9 cellular contexts compared by ENCODE assay signal in the genomic region with DNA sequence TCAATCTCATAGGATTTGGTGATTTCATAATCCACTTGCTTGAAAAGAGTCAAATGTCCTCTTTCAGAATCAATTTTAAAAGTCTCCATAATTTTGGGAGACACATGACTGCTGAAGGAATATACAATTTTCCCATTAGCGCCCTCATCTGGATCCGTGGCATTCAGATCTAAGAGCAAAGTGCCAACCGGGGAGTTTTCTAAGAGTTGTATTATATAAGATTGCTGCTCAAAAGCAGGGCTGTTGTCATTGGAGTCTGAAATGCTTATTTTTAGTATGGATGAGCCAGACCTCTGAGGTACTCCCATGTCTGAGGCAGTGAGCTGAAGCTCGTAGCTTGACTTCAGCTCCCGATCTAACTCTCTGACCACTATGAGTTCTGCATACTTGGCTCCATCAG. TPM values are rescaled to one million over a fixed set of nuclear protein-coding genes. Genes with fewer than 3 reads are reported as not detected.
A peak's percentile ranks its signal among the peaks of the same experiment; 100 is the strongest.
DNase-seq lines count a peak whose midpoint lies in the region; ATAC-seq and TF ChIP-seq lines count a peak whose summit lies in the region.
"Had no signal": no experiment of that assay in that cellular context is flagged by ENCODE, and none has a peak within 500 bp of the region (broad histone marks: within the 10 kb centered on the region; RNA-seq: fewer than 3 reads in every experiment).

No MANE protein-coding gene starts in this region.

- no peak overlapping the region for H3K27ac Mint-ChIP-seq in mesothelial cell of epicardium
- H3K27ac Mint-ChIP-seq in CD4-positive, alpha-beta T cell = no peak overlapping the region

- H3K4me3 ChIP-seq in AG09309 (ENCODE audit: control insufficient read depth, low read depth, low read length) = peak overlapping the region; percentile 66
- H3K4me3 ChIP-seq in fibroblast of villous mesenchyme (ENCODE audit: low read depth, low read length) = peak overlapping the region; percentile 76
- H3K4me3 ChIP-seq in osteoblast (ENCODE audit: insufficient read depth, low read length) = peak overlapping the region; percentile 77
- H3K4me3 ChIP-seq: K562 had no signal

- no peaks in the 10 kb centered on the region for H3K27me3 ChIP-seq in osteoblast (ENCODE audit: insufficient read depth, low read length)
- H3K27me3 ChIP-seq in CD4-positive, alpha-beta T cell (ENCODE audit: control insufficient read depth, insufficient read depth, low read length) = no peaks in the 10 kb centered on the region

- peaks cover 29% of the 10 kb centered on the region for H3K36me3 Mint-ChIP-seq in mesothelial cell of epicardium
- H3K36me3 Mint-ChIP-seq in CD4-positive, alpha-beta T cell (ENCODE audit: low read depth) = no peaks in the 10 kb centered on the region

- ATAC-seq in HG02970 (IDR thresholded peaks at IDR 0.05; ENCODE audit: low FRiP score, unreplicated experiment) = no peak
- ATAC-seq in CD4-positive, alpha-beta T cell (ENCODE audit: poor library complexity) = no peak
- ATAC-seq: K562 had no signal

- intact Hi-C loops in CD4-positive, alpha-beta T cell (cut with DNase I, micrococcal nuclease) = no loop called here

- CTCF ChIA-PET in CD4-positive, alpha-beta T cell (lab: Charles Lee) = no interaction called here

- peaks cover 59% of the 10 kb centered on the region for H3K79me2 ChIP-seq in osteoblast (ENCODE audit: insufficient read depth, low read length)

- H3K4me1 ChIP-seq in osteoblast (ENCODE audit: insufficient read depth, low read length) = peaks cover 53% of the 10 kb centered on the region

- H3K4me1 Mint-ChIP-seq in mesothelial cell of epicardium = peaks cover 37% of the 10 kb centered on the region
- H3K4me1 Mint-ChIP-seq in CD4-positive, alpha-beta T cell (ENCODE audit: low read depth) = no peaks in the 10 kb centered on the region

- peak overlapping the region; percentile 70 for H2AFZ ChIP-seq in osteoblast (ENCODE audit: low read length)

- no peak overlapping the region for H3K4me3 Mint-ChIP-seq in mesothelial cell of epicardium
- no peak overlapping the region for H3K4me3 Mint-ChIP-seq in CD4-positive, alpha-beta T cell

- no peaks in the 10 kb centered on the region for H3K9me3 ChIP-seq in osteoblast (ENCODE audit: low read depth, low read length)
- H3K9me3 ChIP-seq in CD4-positive, alpha-beta T cell (ENCODE audit: control insufficient read depth, low read length) = no peaks in the 10 kb centered on the region

- no peaks in the 10 kb centered on the region for H3K27me3 Mint-ChIP-seq in mesothelial cell of epicardium (ENCODE audit: low read depth)
- no peaks in the 10 kb centered on the region for H3K27me3 Mint-ChIP-seq in CD4-positive, alpha-beta T cell

- peak overlapping the region; percentile 85 for H3K27ac ChIP-seq in osteoblast (ENCODE audit: low read depth, low read length)
- H3K27ac ChIP-seq in CD4-positive, alpha-beta T cell (ENCODE audit: low read depth, low read length) = no peak overlapping the region

- peaks cover 33% of the 10 kb centered on the region for H3K36me3 ChIP-seq in osteoblast (ENCODE audit: insufficient read depth, low read length)

- no peak for DNase-seq in AG09309 (ENCODE audit: low read depth)
- peak; percentile 60 for DNase-seq in OCI-M1 (lab: John Stamatoyannopoulos, UW)
- DNase-seq in fibroblast of villous mesenchyme (ENCODE audit: low read depth) = peak; percentile 67
- no peak for DNase-seq in osteoblast (ENCODE audit: insufficient read length, low spot score, missing footprints)
- DNase-seq in mesothelial cell of epicardium (ENCODE audit: low spot score in 2 of 2, unreplicated experiment in 2 of 2) = no peak
- no peak for DNase-seq in SHP77 treated with DMSO at 0.1 percent for 48 hours (lab: John Stamatoyannopoulos, UW)
- no peak for DNase-seq in CD4-positive, alpha-beta T cell

- peak; percentile 67 for TF ChIP-seq CTCF in AG09309 (IDR thresholded peaks at IDR 0.05; ENCODE audit: control insufficient read depth, insufficient read depth, low read depth, low read length, missing control alignments)
- TF ChIP-seq CTCF in fibroblast of villous mesenchyme (IDR thresholded peaks at IDR 0.05; ENCODE audit: insufficient read depth, low read depth, low read length) = peak; percentile 46
- TF ChIP-seq CTCF in osteoblast (IDR thresholded peaks at IDR 0.05; ENCODE audit: extremely low read depth, low read depth, low read length) = peak; percentile 57
- TF ChIP-seq CTCF in mesothelial cell of epicardium (IDR thresholded peaks at IDR 0.05; ENCODE audit: unreplicated experiment) = no peak
- TF ChIP-seq CTCF in CD4-positive, alpha-beta T cell (IDR thresholded peaks at IDR 0.05) = no peak

- POLR2A ChIA-PET in CD4-positive, alpha-beta T cell (lab: Charles Lee) = no interaction called here

- no peaks in the 10 kb centered on the region for H4K20me1 ChIP-seq in osteoblast (ENCODE audit: insufficient read depth, low read length)

- peak overlapping the region; percentile 96 for H3K4me2 ChIP-seq in osteoblast (ENCODE audit: insufficient read depth, low read length)

- peaks cover under 1% of the 10 kb centered on the region for H3K9me3 Mint-ChIP-seq in mesothelial cell of epicardium
- H3K9me3 Mint-ChIP-seq in CD4-positive, alpha-beta T cell = peaks cover 2% of the 10 kb centered on the region

RNA-seq across cellular contexts. Expression of a gene that starts 1.2 kb away (rescaled TPM):
- total RNA-seq in fibroblast of villous mesenchyme (181 and 278 TPM in 2 replicates), osteoblast (171 and 191 TPM in 2 replicates), mesothelial cell of epicardium (112 to 127 TPM (median 121 TPM) in 3 replicates)
- total RNA-seq in CD4-positive, alpha-beta T cell = not detected

Comparison
In these comparisons a context has a peak if more than half of its experiments do, and no peak if none do; other contexts are left out.
1. DNase-seq: peak in OCI-M1 (single experiment) and fibroblast of villous mesenchyme (single experiment); none in AG09309 (single experiment), osteoblast (single experiment), mesothelial cell of epicardium (0 of 2), SHP77 treated with DMSO at 0.1 percent for 48 hours (single experiment) and CD4-positive, alpha-beta T cell (0 of 10).
2. CTCF ChIP-seq: peak in AG09309 (single experiment), fibroblast of villous mesenchyme (single experiment) and osteoblast (single experiment); none in mesothelial cell of epicardium (single experiment) and CD4-positive, alpha-beta T cell (single experiment).
3. RNA of a gene that starts 1.2 kb away (total RNA-seq): 181 to 278 TPM in fibroblast of villous mesenchyme, 171 to 191 TPM in osteoblast and 112 to 127 TPM in mesothelial cell of epicardium; not detected in CD4-positive, alpha-beta T cell; every median in the first group is over 100 times any median in the second.
4. Peak in every context shown above with its lines, with median percentiles within 50 percentile points of each other: H3K4me3 ChIP-seq.